In the genomic region with DNA sequence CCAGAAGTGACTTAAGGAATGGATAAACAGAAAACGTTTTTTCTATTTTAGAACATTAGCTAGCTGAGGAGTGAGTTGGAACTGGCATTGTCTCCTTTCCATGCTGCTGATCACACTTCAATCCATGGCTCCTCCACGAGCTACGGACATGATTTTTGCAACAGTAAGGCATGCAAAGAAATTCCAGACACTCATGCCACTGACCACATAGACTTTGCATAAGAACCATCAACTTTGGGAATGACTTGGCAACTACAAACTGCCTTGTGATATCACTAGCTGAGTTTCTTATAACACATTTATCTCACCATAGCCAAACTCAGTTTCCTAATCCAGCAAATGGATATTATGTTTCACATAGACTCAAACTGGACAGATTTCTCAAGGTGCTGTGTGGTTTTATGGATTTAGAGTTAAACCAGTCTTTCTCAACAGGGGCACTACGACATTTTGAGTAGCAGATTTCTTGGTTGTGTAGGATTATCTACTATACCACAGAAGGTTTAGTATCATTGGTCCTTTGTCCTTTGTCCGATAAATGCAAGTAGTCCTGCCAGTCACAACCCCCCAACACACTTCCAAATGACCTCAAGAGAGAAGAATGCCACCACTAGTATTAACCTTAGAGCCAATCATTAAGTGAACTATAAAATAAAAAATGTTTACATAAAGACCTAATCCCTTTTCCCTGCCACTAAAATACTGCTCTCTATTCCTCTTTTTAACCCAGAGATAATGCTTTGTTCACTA, we compare ENCODE assay signal across 19 cellular contexts. TPM values are rescaled to one million over a fixed set of nuclear protein-coding genes. Genes with fewer than 3 reads are reported as not detected.
DNase-seq lines count a peak whose midpoint lies in the region; ATAC-seq, FAIRE-seq and TF ChIP-seq lines count a peak whose summit lies in the region.
"Had no signal": no experiment of that assay in that cellular context is flagged by ENCODE, and none has a peak within 500 bp of the region (broad histone marks: within the 10 kb centered on the region; RNA-seq: fewer than 3 reads in every experiment).

No MANE protein-coding gene starts in this region.

- RAD21 ChIA-PET in HCT116 (lab: Charles Lee; ENCODE audit: low non-redundant PET in 1 of 2, low total read pairs in 2 of 2, uncharacterized antibody in 2 of 2, unreplicated experiment in 2 of 2) = no interaction called here

- no peaks in the 10 kb centered on the region for H3K9me2 ChIP-seq in HCT116 (ENCODE audit: insufficient read depth)

- ATAC-seq in A549 (peak; percentile 39 to 41; a peak in 2 of 6 replicates), HCT116 (no peak), K562 (no peak), HG03196 (IDR thresholded peaks at IDR 0.05; ENCODE audit: unreplicated experiment) (no peak), HG02571 (IDR thresholded peaks at IDR 0.05; ENCODE audit: unreplicated experiment) (no peak)
- ATAC-seq: activated CD8-positive, alpha-beta memory T cell treated with anti-CD3 and anti-CD28 coated beads, Interleukin-2, amount 10 ng/mL, durations not matched to agents 7 days and 5 days; heart right ventricle had no signal

- DNase-seq in A549 (ENCODE audit: low read depth in 1 of 2, low spot score in 1 of 2) (peak in 1 of 2 experiments; percentile 38), HCT116 (ENCODE audit: low read depth, low spot score) (no peak), K562 (ENCODE audit: extremely low read depth in 1 of 4, low spot score in 3 of 4) (no peak), kidney tubule cell (ENCODE audit: low spot score) (peak; percentile 68)
- no peak for DNase-seq in activated CD8-positive, alpha-beta memory T cell treated with anti-CD3 and anti-CD28 coated beads for 24 hours
- no peak for DNase-seq in stimulated activated CD4-positive, alpha-beta T cell treated with anti-CD3 and anti-CD28 coated beads, Interleukin-12 subunit alpha, Interleukin-12 subunit beta, amount 100 ng/mL, for 4 hours
- DNase-seq: activated CD8-positive, alpha-beta memory T cell treated with anti-CD3 and anti-CD28 coated beads, Interleukin-2, amount 10 ng/mL, durations not matched to agents 7 days and 5 days; DMS79; GOT3; heart right ventricle; lower lobe of right lung; NCI-H1417 treated with DMSO at 0.1 percent for 48 hours; NCI-H524; SHP77 treated with DMSO at 0.1 percent for 48 hours; stimulated activated CD4-positive, alpha-beta T cell treated with anti-CD3 and anti-CD28 coated beads, Interleukin-2, amount 100 ng/mL, for 24 hours; uterus had no signal

- H3K4me2 ChIP-seq in A549 = no peak overlapping the region
- H3K4me2 ChIP-seq in HCT116 (ENCODE audit: low read length) = no peak overlapping the region
- H3K4me2 ChIP-seq in K562 (ENCODE audit: insufficient read depth, low read length) = no peak overlapping the region

- H3K27ac ChIP-seq in A549 (peak overlapping the region in 1 of 2 experiments; percentile 9; a peak in 1 of 6 replicates), HCT116 (ENCODE audit: low read depth, low read length) (no peak overlapping the region), K562 (ENCODE audit: extremely low read depth, low read depth, low read length) (no peak overlapping the region)
- H3K27ac ChIP-seq: heart right ventricle, lower lobe of right lung, uterus had no signal

- no peaks in the 10 kb centered on the region for H4K20me1 ChIP-seq in HCT116 (ENCODE audit: insufficient read depth)
- H4K20me1 ChIP-seq in K562 (replicated peaks; ENCODE audit: control insufficient read depth, insufficient read depth, low read length) = no peaks in the 10 kb centered on the region; the same call in 1 of the 2 replicates

- H3K4me1 ChIP-seq in A549 (peaks cover 8% of the 10 kb centered on the region; the same call in 1 of the 3 replicates), HCT116 (ENCODE audit: control insufficient read depth in 1 of 2, insufficient read depth in 2 of 2, low read length in 2 of 2) (no peaks in the 10 kb centered on the region), K562 (replicated peaks in 1 of 2; ENCODE audit: control insufficient read depth in 2 of 2, insufficient read depth in 2 of 2, low read length in 2 of 2) (no peaks in the 10 kb centered on the region)
- H3K4me1 ChIP-seq: heart right ventricle, uterus had no signal

- TF ChIP-seq EP300 in A549 (IDR thresholded peaks at IDR 0.05) (no peak), K562 (IDR thresholded peaks at IDR 0.05; ENCODE audit: low read length) (no peak)

- intact Hi-C loops in HCT116 (cut with micrococcal nuclease) (no loop called here), K562 (cut with micrococcal nuclease) (no loop called here)

- H3K79me2 ChIP-seq in HCT116 (ENCODE audit: insufficient read depth, low read length) (peaks cover 60% of the 10 kb centered on the region), K562 (ENCODE audit: control insufficient read depth, insufficient read depth, low read length) (peaks cover 63% of the 10 kb centered on the region)

- H3K9ac ChIP-seq in HCT116 (ENCODE audit: low read length) (no peak overlapping the region), K562 (ENCODE audit: insufficient read depth in 1 of 2, low read depth in 2 of 2, low read length in 2 of 2) (no peak overlapping the region)

- POLR2A ChIA-PET in A549 (lab: Yijun Ruan, JAX) = interaction anchor here (1.0 kb wide), 1 partner anchor 31 kb away, joined by 3 read pairs; no protein-coding TSS in a partner anchor
- POLR2A ChIA-PET in HCT116 (lab: Charles Lee) = no interaction called here
- POLR2A ChIA-PET in K562 (lab: Yijun Ruan, JAX) = interaction anchor here (0.7 kb wide), 1 partner anchor 12 kb away, joined by 3 read pairs; no protein-coding TSS in a partner anchor

- TF ChIP-seq RAD21 in A549 (conservative IDR thresholded peaks at IDR 0.05 in 1 of 2, IDR thresholded peaks at IDR 0.05 in 1 of 2) = no peak
- TF ChIP-seq RAD21 in HCT116 (IDR thresholded peaks at IDR 0.05; ENCODE audit: low read depth) = no peak
- TF ChIP-seq RAD21 in K562 (CRISPR knock-in tag; conservative IDR thresholded peaks at IDR 0.05 in 1 of 2, IDR thresholded peaks at IDR 0.05 in 1 of 2) = no peak

- no peak for TF ChIP-seq CTCF in A549 (IDR thresholded peaks at IDR 0.05)
- TF ChIP-seq CTCF in HCT116 (IDR thresholded peaks at IDR 0.05 in 2 of 3, conservative IDR thresholded peaks at IDR 0.05 in 1 of 3; ENCODE audit: borderline replicate concordance in 1 of 3, insufficient read depth in 1 of 3, low read depth in 2 of 3, low read length in 2 of 3) = no peak
- TF ChIP-seq CTCF in K562 (IDR thresholded peaks at IDR 0.05 in 2 of 3, conservative IDR thresholded peaks at IDR 0.05 in 1 of 3; ENCODE audit: insufficient read depth in 2 of 3, low read depth in 1 of 3, low read length in 3 of 3) = no peak

- H3K9me3 ChIP-seq in A549 = no peaks in the 10 kb centered on the region
- H3K9me3 ChIP-seq in HCT116 (ENCODE audit: control insufficient read depth in 1 of 2, insufficient read depth in 1 of 2, low read depth in 1 of 2, low read length in 2 of 2) = no peaks in the 10 kb centered on the region
- no peaks in the 10 kb centered on the region for H3K9me3 ChIP-seq in K562 (replicated peaks; ENCODE audit: control insufficient read depth, insufficient read depth, low read depth, low read length)
- H3K9me3 ChIP-seq: heart right ventricle, lower lobe of right lung, uterus had no signal

- H2AFZ ChIP-seq in HCT116 (ENCODE audit: low read depth, low read length, poor library complexity, severe bottlenecking) = no peak overlapping the region
- H2AFZ ChIP-seq in K562 (ENCODE audit: low read depth, low read length) = no peak overlapping the region

- no peaks in the 10 kb centered on the region for H3K27me3 ChIP-seq in HCT116 (ENCODE audit: insufficient read depth, low read length)
- H3K27me3 ChIP-seq in K562 (ENCODE audit: control insufficient read depth in 2 of 2, insufficient read depth in 2 of 2, low read length in 2 of 2) = no peaks in the 10 kb centered on the region
- H3K27me3 ChIP-seq: heart right ventricle, uterus had no signal

- TSS peak; percentile 22 for BruUV-seq in HCT116 (replicated peaks; lab: Mats Ljungman, UMichigan)
- BruUV-seq in K562 (replicated peaks; lab: Mats Ljungman, UMichigan) = TSS peak; percentile 18

- in situ Hi-C loops in K562 (cut with MboI) = no loop called here

- CTCF ChIA-PET in A549 (lab: Yijun Ruan, JAX) = interaction anchor here (0.9 kb wide), 1 partner anchor 10 kb away, joined by 3 read pairs; no protein-coding TSS in a partner anchor
- CTCF ChIA-PET in HCT116 (lab: Charles Lee) = no interaction called here
- CTCF ChIA-PET in K562 (lab: Yijun Ruan, JAX; ENCODE audit: low intra/inter-chr PET ratio) = no interaction called here

- H3K9me1 ChIP-seq in K562 (ENCODE audit: control insufficient read depth, insufficient read depth, low read length) = no peaks in the 10 kb centered on the region

- WGBS in A549 (ENCODE audit: missing lambda C conversion rate) = 73% methylated on average over 5 of the region's 5 CpGs
- 76% methylated on average over 5 of the region's 5 CpGs for WGBS in K562 (ENCODE audit: insufficient coverage, low coverage, missing lambda C conversion rate)

- H3K36me3 ChIP-seq in HCT116 (ENCODE audit: control insufficient read depth in 1 of 2, insufficient read depth in 2 of 2, low read length in 2 of 2) (peaks cover 15 to 19% of the 10 kb centered on the region in 2 experiments; a peak in 3 of 4 replicates), K562 (ENCODE audit: control insufficient read depth, insufficient read depth, low read length) (peaks cover 77% of the 10 kb centered on the region)
- H3K36me3 ChIP-seq: uterus had no signal

- FAIRE-seq in A549 (lab: Jason Lieb, UNC) = no peak
- FAIRE-seq in K562 (lab: Jason Lieb, UNC) = no peak

- H3K4me3 ChIP-seq in A549 (no peak overlapping the region), HCT116 (replicated peaks in 1 of 2; ENCODE audit: low read depth in 1 of 2, low read length in 2 of 2) (no peak overlapping the region), K562 (no peak overlapping the region)
- H3K4me3 ChIP-seq: heart right ventricle, lower lobe of right lung, uterus had no signal

- TF ChIP-seq POLR2A in A549 (IDR thresholded peaks at IDR 0.05; ENCODE audit: low read length) (no peak), HCT116 (IDR thresholded peaks at IDR 0.05; ENCODE audit: borderline replicate concordance, extremely low read depth, insufficient read depth, insufficient read length) (no peak), K562 (conservative IDR thresholded peaks at IDR 0.05) (no peak)

RNA-seq across cellular contexts. Expression of a gene that starts 48.3 kb away (rescaled TPM):
- polyA plus RNA-seq in A549 (2011; rRNA removed) = not detected in 2 replicates
- polyA plus RNA-seq in A549 (2012; cell fraction: cytosol; rRNA removed) = not detected in 2 replicates
- not detected in 2 replicates for polyA plus RNA-seq in A549 (2012; cell fraction: nucleus; rRNA removed)
- polyA plus RNA-seq in A549 (2017; fragmentation: RNase III; extraction: RNeasy Plus Mini Kit Qiagen cat#74134 plus additional on column Dnase treatment) = not detected in 3 replicates
- not detected in 2 replicates for polyA minus RNA-seq in A549 (2011; rRNA and poly(A)+ RNA removed)
- total RNA-seq in HCT116 (2021; ENCODE audit: unreplicated experiment) = not detected
- 0.04 TPM in 1 of 2 replicates, not detected in the other for polyA plus RNA-seq in HCT116 (2012)
- not detected in 2 replicates for total RNA-seq in K562 (2011; cell fraction: chromatin; rRNA removed; ENCODE audit: low replicate concordance)
- total RNA-seq in K562 (2011; cell fraction: nucleolus; rRNA removed) = not detected in 2 replicates
- not detected in 2 replicates for total RNA-seq in K562 (2011; cell fraction: nucleoplasm; rRNA removed)
- total RNA-seq in K562 (2014; rRNA removed) = not detected in 2 replicates
- total RNA-seq in K562 (2014; rRNA removed; fragmentation: Illumina TruSeq; extraction: Trizol) = not detected in 2 replicates
- total RNA-seq in K562 (2015; rRNA removed; fragmentation: Illumina TruSeq; extraction: Trizol) = not detected in 2 replicates
- total RNA-seq in K562 (2021) = not detected in 2 replicates
- not detected in 2 replicates for polyA plus RNA-seq in K562 (2011; rRNA removed)
- not detected in 2 replicates for polyA plus RNA-seq in K562 (2011; cell fraction: cytosol; rRNA removed)
- not detected in 2 replicates for polyA plus RNA-seq in K562 (2011; cell fraction: nucleus; rRNA removed)
- polyA plus RNA-seq in K562 (2012) = not detected in 2 replicates
- polyA plus RNA-seq in K562 (2014; fragmentation: Illumina TruSeq; extraction: Trizol) = not detected in 2 replicates
- polyA plus RNA-seq in K562 (2014; fragmentation: Nextera tagmentation; extraction: Ambion mirVana) = not detected
- polyA plus RNA-seq in K562 (2014; rRNA removed) = not detected in 2 replicates
- not detected in 2 replicates for polyA minus RNA-seq in K562 (2011; rRNA and poly(A)+ RNA removed)
- not detected in 2 replicates for polyA minus RNA-seq in K562 (2011; cell fraction: cytosol; rRNA and poly(A)+ RNA removed)
- not detected in 2 replicates for polyA minus RNA-seq in K562 (2011; cell fraction: nucleus; rRNA and poly(A)+ RNA removed)
- total RNA-seq: activated CD8-positive, alpha-beta memory T cell treated with anti-CD3 and anti-CD28 coated beads, Interleukin-2, amount 10 ng/mL, durations not matched to agents 7 days and 5 days; heart right ventricle; lower lobe of right lung; omental fat pad; uterus had no signal
- polyA plus RNA-seq: heart right ventricle had no signal

Comparison
In these comparisons a context has a peak if more than half of its experiments do, and no peak if none do; other contexts are left out.
1. ATAC-seq: peak in A549 (2 of 2); none in HCT116 (single experiment), K562 (single experiment), HG03196 (single experiment) and HG02571 (single experiment).